Comparison of ENCODE assay signal across 8 cellular contexts in genomic region chr9:126516936-126517750, GRCh38.
DNase-seq lines count a peak whose midpoint lies in the region; ATAC-seq, FAIRE-seq and TF ChIP-seq lines count a peak whose summit lies in the region.

No MANE protein-coding gene starts in this region.

- intact Hi-C loops in adrenal gland (cut with DNase I): no loop called here

- H3K9ac ChIP-seq in OCI-LY1 (ENCODE audit: low read length) (no peak overlapping the region), iPS-20b (ENCODE audit: low read depth, low read length) (no peak overlapping the region)

- peak overlapping the region; percentile 67 for H3K4me3 ChIP-seq in AG10803 (ENCODE audit: low read length)
- H3K4me3 ChIP-seq in GM23338: 0 out of 2 replicates have a peak overlapping the region, but pooled peaks have one; percentile 17
- peak overlapping the region; percentile 4 for H3K4me3 ChIP-seq in OCI-LY1 (ENCODE audit: low read depth, low read length, poor library complexity, severe bottlenecking)
- peak overlapping the region in 1 of 4 donors; percentile 41 for H3K4me3 ChIP-seq in adrenal gland
- peak overlapping the region; percentile 37; the same call in 1 of the 2 replicates for H3K4me3 ChIP-seq in iPS-20b (ENCODE audit: low read length)
- peak overlapping the region in 1 of 2 donors; percentile 36 for H3K4me3 ChIP-seq in small intestine (ENCODE audit: low read depth in 1 of 2, low read length in 2 of 2)

- DNase-seq in AG10803 (ENCODE audit: low read depth) (peak; percentile 83), GM23338 (ENCODE audit: low spot score) (peak; percentile 78), adrenal gland (peak in 5 of 7 donors; percentile 32 to 46 (median 38)), small intestine (peak; percentile 20), ureter (ENCODE audit: low spot score) (no peak), midbrain (lab: John Stamatoyannopoulos, UW) (no peak)

- H3K9me3 ChIP-seq in OCI-LY1 (ENCODE audit: low read length) (no peaks in the 10 kb centered on the region), adrenal gland (replicated peaks in 1 of 3) (no peaks in the 10 kb centered on the region), iPS-20b (ENCODE audit: insufficient read depth, low read depth, low read length) (no peaks in the 10 kb centered on the region), small intestine (ENCODE audit: control insufficient read depth, low read depth) (no peaks in the 10 kb centered on the region)

- no peaks in the 10 kb centered on the region for H3K36me3 ChIP-seq in GM23338 (ENCODE audit: insufficient read depth)
- no peaks in the 10 kb centered on the region for H3K36me3 ChIP-seq in OCI-LY1 (ENCODE audit: insufficient read depth, low read length)
- no peaks in the 10 kb centered on the region for H3K36me3 ChIP-seq in adrenal gland (replicated peaks in 1 of 2)
- no peaks in the 10 kb centered on the region for H3K36me3 ChIP-seq in iPS-20b (ENCODE audit: insufficient read depth, low read depth, low read length)
- no peaks in the 10 kb centered on the region for H3K36me3 ChIP-seq in small intestine (ENCODE audit: control insufficient read depth in 2 of 2, insufficient read depth in 2 of 2, low read length in 2 of 2)

- H3K27me3 Mint-ChIP-seq in GM23338 (ENCODE audit: insufficient read depth, low read depth, poor library complexity): peaks cover 14% of the 10 kb centered on the region

- H3K79me2 ChIP-seq in GM23338 (replicated peaks; ENCODE audit: insufficient read depth): no peaks in the 10 kb centered on the region
- H3K79me2 ChIP-seq in OCI-LY1 (ENCODE audit: insufficient read depth, low read length): no peaks in the 10 kb centered on the region

- peaks cover 46% of the 10 kb centered on the region for H3K4me1 Mint-ChIP-seq in GM23338

- H3K4me1 ChIP-seq in GM23338 (ENCODE audit: insufficient read depth) (peaks cover 18% of the 10 kb centered on the region), OCI-LY1 (ENCODE audit: insufficient read depth, low read length, severe bottlenecking) (peaks cover 5% of the 10 kb centered on the region), adrenal gland (replicated peaks in 1 of 2) (peaks cover 0 to 30% of the 10 kb centered on the region in 2 donors), iPS-20b (ENCODE audit: insufficient read depth, low read length) (peaks cover 23% of the 10 kb centered on the region), small intestine (ENCODE audit: control insufficient read depth in 2 of 2, insufficient read depth in 1 of 2, low read depth in 1 of 2, low read length in 1 of 2) (no peaks in the 10 kb centered on the region)

- no peaks in the 10 kb centered on the region; the same call in 2 of the 3 replicates for H3K9me3 Mint-ChIP-seq in GM23338

- H2AFZ ChIP-seq in GM23338 (peak overlapping the region; percentile 84), OCI-LY1 (ENCODE audit: low read length) (no peak overlapping the region)

- H3K27ac ChIP-seq in GM23338 (ENCODE audit: low read depth): no peak overlapping the region
- no peak overlapping the region for H3K27ac ChIP-seq in OCI-LY1 (ENCODE audit: low read depth, low read length, poor library complexity, severe bottlenecking)
- H3K27ac ChIP-seq in adrenal gland: peak overlapping the region in 2 of 5 donors; percentile 62 to 65
- H3K27ac ChIP-seq in iPS-20b (ENCODE audit: low read length): no peak overlapping the region
- H3K27ac ChIP-seq in small intestine (ENCODE audit: low read depth in 1 of 2, low read length in 1 of 2): peak overlapping the region in 1 of 2 donors; percentile 5

- peak; percentile 57 for ATAC-seq in GM23338

- peak overlapping the region; percentile 4; the same call in 1 of the 3 replicates for H3K4me3 Mint-ChIP-seq in GM23338

- no peak for FAIRE-seq in small intestine (lab: Jason Lieb, UNC)

- H3K27me3 ChIP-seq in GM23338 (ENCODE audit: insufficient read depth) (peaks cover 10% of the 10 kb centered on the region), OCI-LY1 (ENCODE audit: insufficient read depth, low read length) (peaks cover 13% of the 10 kb centered on the region), adrenal gland (peaks cover 15% of the 10 kb centered on the region), iPS-20b (ENCODE audit: insufficient read depth, low read length) (peaks cover 46% of the 10 kb centered on the region), small intestine (ENCODE audit: control insufficient read depth in 2 of 2, insufficient read depth in 2 of 2, low read length in 2 of 2) (peaks cover 6 to 17% of the 10 kb centered on the region in 2 donors)

- H4K20me1 ChIP-seq in GM23338 (replicated peaks; ENCODE audit: insufficient read depth): no peaks in the 10 kb centered on the region
- no peaks in the 10 kb centered on the region for H4K20me1 ChIP-seq in OCI-LY1 (ENCODE audit: insufficient read depth, low read length)

- 14 to 23% (median 18%) methylated on average over 19 to 31 of the region's 31 CpGs for WGBS in adrenal gland, 4 donors
- WGBS in small intestine, 3 donors: 5 to 8% (median 5%) methylated on average over 31 of the region's 31 CpGs

- 0 out of 2 replicates have a peak, but pooled peaks cover 5% of the 10 kb centered on the region for H3F3A ChIP-seq in GM23338 (replicated peaks; ENCODE audit: low read depth)
- no peaks in the 10 kb centered on the region for H3F3A ChIP-seq in OCI-LY1 (ENCODE audit: insufficient read depth, low read length)

- TF ChIP-seq POLR2A in adrenal gland (IDR thresholded peaks at IDR 0.05): no peak

- TF ChIP-seq CTCF in AG10803 (conservative IDR thresholded peaks at IDR 0.05; ENCODE audit: low read length): no peak
- no peak for TF ChIP-seq CTCF in GM23338 (conservative IDR thresholded peaks at IDR 0.05; ENCODE audit: low read depth in 2 of 2)
- no peak for TF ChIP-seq CTCF in OCI-LY1 (IDR thresholded peaks at IDR 0.05; ENCODE audit: low read length)
- TF ChIP-seq CTCF in adrenal gland (IDR thresholded peaks at IDR 0.05): no peak

- no peaks in the 10 kb centered on the region for H3K36me3 Mint-ChIP-seq in GM23338 (ENCODE audit: low read depth)

- no peak overlapping the region for H3K27ac Mint-ChIP-seq in GM23338

- H3K9me2 ChIP-seq in GM23338 (ENCODE audit: insufficient read depth): no peaks in the 10 kb centered on the region
- no peaks in the 10 kb centered on the region for H3K9me2 ChIP-seq in OCI-LY1 (ENCODE audit: low read depth, low read length)

- H3K4me2 ChIP-seq in GM23338 (peak overlapping the region; percentile 44), OCI-LY1 (ENCODE audit: low read length) (peak overlapping the region; percentile 50)

TF ChIP-seq in GM23338, 12 proteins besides CTCF, POLR2A, EP300 and RAD21:
- TF ChIP-seq EZH2 (IDR thresholded peaks at IDR 0.05; ENCODE audit: low read depth, unreplicated experiment) (no peak), NANOG (IDR thresholded peaks at IDR 0.05; ENCODE audit: borderline replicate concordance) (no peak), POLR2AphosphoS5 (IDR thresholded peaks at IDR 0.05; ENCODE audit: low read depth) (no peak), ETS1 (IDR thresholded peaks at IDR 0.05) (no peak)

Comparison
In these comparisons a context has a peak if more than half of its experiments do, and no peak if none do; other contexts are left out.
1. DNase-seq: peak in AG10803 (single experiment), GM23338 (single experiment), adrenal gland (5 of 7) and small intestine (single experiment); none in ureter (single experiment) and midbrain (single experiment).